8 cellular contexts compared by ENCODE assay signal in genomic region chr17:67364847-67365761, GRCh38. TPM values are rescaled to one million over a fixed set of nuclear protein-coding genes. Genes with fewer than 3 reads are reported as not detected.
DNase-seq lines count a peak whose midpoint lies in the region; ATAC-seq and TF ChIP-seq lines count a peak whose summit lies in the region.

No MANE protein-coding gene starts in this region.

- peak overlapping the region; percentile 92 to 97 for H3K27ac ChIP-seq in coronary artery

- H3K27me3 Mint-ChIP-seq in CD14-positive monocyte (ENCODE audit: low read depth in 3 of 3) = peaks cover 0 to 3% (median 0%) of the 10 kb centered on the region in 3 donors
- no peaks in the 10 kb centered on the region for H3K27me3 Mint-ChIP-seq in natural killer cell treated with Interleukin-12 subunit alpha and Interleukin-12 subunit beta and Interleukin-15 and Interleukin-18, amount 100 ng/mL, for 72 hours

- H3K4me1 Mint-ChIP-seq in CD14-positive monocyte = peaks cover 61% of the 10 kb centered on the region
- H3K4me1 Mint-ChIP-seq in natural killer cell treated with Interleukin-12 subunit alpha and Interleukin-12 subunit beta and Interleukin-15 and Interleukin-18, amount 100 ng/mL, for 72 hours (ENCODE audit: low read depth in 2 of 2) = peaks cover 34 to 48% of the 10 kb centered on the region in 2 donors

- TF ChIP-seq CTCF in CD14-positive monocyte (IDR thresholded peaks at IDR 0.05) (no peak), coronary artery (IDR thresholded peaks at IDR 0.05) (no peak)

- peak overlapping the region; percentile 82 for H3K4me3 ChIP-seq in MG63
- peak overlapping the region; percentile 99 for H3K4me3 ChIP-seq in coronary artery

- ATAC-seq in natural killer cell treated with Interleukin-12 subunit alpha and Interleukin-12 subunit beta and Interleukin-15 and Interleukin-18, amount 100 ng/mL, for 72 hours = no peak
- no peak for ATAC-seq in HG02642 (IDR thresholded peaks at IDR 0.05; ENCODE audit: poor library complexity, unreplicated experiment)

- H3K27me3 ChIP-seq in MG63 = no peaks in the 10 kb centered on the region

- DNase-seq in CD14-positive monocyte (ENCODE audit: low spot score) (no peak), MG63 (peak; percentile 12), coronary artery (ENCODE audit: low spot score) (no peak), NCI-H510A (lab: John Stamatoyannopoulos, UW) (no peak), NCI-H2029 (lab: John Stamatoyannopoulos, UW) (no peak)
- no peak for DNase-seq in natural killer cell treated with Interleukin-12 subunit alpha and Interleukin-12 subunit beta and Interleukin-15 and Interleukin-18, amount 100 ng/mL, for 72 hours (ENCODE audit: low spot score)
- no peak for DNase-seq in stimulated activated CD4-positive, alpha-beta T cell treated with anti-CD3 and anti-CD28 coated beads, Interleukin-4, amount 100 ng/mL, for 24 hours

- peak overlapping the region; percentile 95 to 99 (median 96) for H3K27ac Mint-ChIP-seq in CD14-positive monocyte
- peak overlapping the region; percentile 94 for H3K27ac Mint-ChIP-seq in natural killer cell treated with Interleukin-12 subunit alpha and Interleukin-12 subunit beta and Interleukin-15 and Interleukin-18, amount 100 ng/mL, for 72 hours

- no peaks in the 10 kb centered on the region for H3K9me3 ChIP-seq in MG63

- H3K4me3 Mint-ChIP-seq in CD14-positive monocyte = peak overlapping the region; percentile 84 to 100
- H3K4me3 Mint-ChIP-seq in natural killer cell treated with Interleukin-12 subunit alpha and Interleukin-12 subunit beta and Interleukin-15 and Interleukin-18, amount 100 ng/mL, for 72 hours = peak overlapping the region; percentile 98

- H3K36me3 Mint-ChIP-seq in CD14-positive monocyte = peaks cover 27 to 39% of the 10 kb centered on the region in 2 donors
- H3K36me3 Mint-ChIP-seq in natural killer cell treated with Interleukin-12 subunit alpha and Interleukin-12 subunit beta and Interleukin-15 and Interleukin-18, amount 100 ng/mL, for 72 hours = peaks cover 28% of the 10 kb centered on the region

- peaks cover 47% of the 10 kb centered on the region for H3K36me3 ChIP-seq in MG63

- H3K9me3 Mint-ChIP-seq in CD14-positive monocyte = no peaks in the 10 kb centered on the region
- no peaks in the 10 kb centered on the region for H3K9me3 Mint-ChIP-seq in natural killer cell treated with Interleukin-12 subunit alpha and Interleukin-12 subunit beta and Interleukin-15 and Interleukin-18, amount 100 ng/mL, for 72 hours

- intact Hi-C loops in CD14-positive monocyte (cut with micrococcal nuclease) = loop anchor here in 1 of 2 donors (10.0 kb wide), 1 partner anchor 120 kb away; the partner anchor contains the start of gene HELZ

RNA-seq across cellular contexts. Expression of gene PSMD12, which starts 1.3 kb away (rescaled TPM):
- polyA plus RNA-seq in CD14-positive monocyte = 10 to 100 TPM; 17.8 to 30.7 TPM
- total RNA-seq in MG63 (2014; rRNA removed; shearing (Covaris generic); ENCODE audit: low replicate concordance) = 20.5 and 53.9 TPM in 2 replicates
- total RNA-seq in natural killer cell treated with Interleukin-12 subunit alpha and Interleukin-12 subunit beta and Interleukin-15 and Interleukin-18, amount 100 ng/mL, for 72 hours = 10 to 100 TPM; 87.3 to 90.5 TPM

RNA-seq across cellular contexts. Expression of gene PITPNC1, which starts 12.0 kb away (rescaled TPM):
- polyA plus RNA-seq in CD14-positive monocyte = 10 to 100 TPM; 21.7 to 31.0 TPM
- 0.49 and 0.99 TPM in 2 replicates for total RNA-seq in MG63 (2014; rRNA removed; shearing (Covaris generic); ENCODE audit: low replicate concordance)
- total RNA-seq in natural killer cell treated with Interleukin-12 subunit alpha and Interleukin-12 subunit beta and Interleukin-15 and Interleukin-18, amount 100 ng/mL, for 72 hours = 10 to 100 TPM; 73.9 to 81.9 TPM

Comparison
In these comparisons a context has a peak if more than half of its experiments do, and no peak if none do; other contexts are left out.
1. RNA of gene PITPNC1, which starts 12.0 kb away (total RNA-seq): 73.9 to 81.9 TPM in natural killer cell treated with Interleukin-12 subunit alpha and Interleukin-12 subunit beta and Interleukin-15 and Interleukin-18, amount 100 ng/mL, for 72 hours; 0.49 to 0.99 TPM in MG63; every median in the first group is over 10 times any median in the second.